In the genomic region with DNA sequence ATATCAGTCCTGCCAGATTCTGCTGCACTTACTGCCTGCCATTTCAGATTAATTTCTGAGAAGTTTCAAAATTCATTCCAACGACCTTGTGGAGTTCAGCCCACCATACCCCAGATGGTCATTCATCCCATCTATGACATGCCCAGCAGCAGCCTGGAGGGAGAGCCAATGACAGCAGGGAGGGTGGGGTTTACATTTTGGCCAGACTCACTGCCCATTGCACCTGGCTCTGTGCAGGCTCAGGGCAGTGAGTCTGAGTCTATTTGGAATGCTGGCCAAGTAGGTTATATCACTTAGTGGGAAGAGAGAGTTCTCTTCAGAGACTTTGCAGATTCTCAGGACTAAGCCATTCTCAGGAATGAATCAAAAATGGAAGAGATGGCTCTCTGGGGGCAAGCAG, we compare ENCODE assay signal across 29 cellular contexts.
"Had no signal": no experiment of that assay in that cellular context is flagged by ENCODE, and none has a peak within 500 bp of the region (broad histone marks: within the 10 kb centered on the region; RNA-seq: fewer than 3 reads in every experiment).

No MANE protein-coding gene starts in this region.

- H3K4me1 Mint-ChIP-seq: activated CD4-positive, alpha-beta memory T cell treated with anti-CD3 and anti-CD28 coated beads, Interleukin-2, amount 10 ng/mL, durations not matched to agents 7 days and 5 days; activated naive CD4-positive, alpha-beta T cell treated with anti-CD3 and anti-CD28 coated beads, Interleukin-2, amount 50 U/mL, for 24 hours; activated naive CD8-positive, alpha-beta T cell treated with anti-CD3 and anti-CD28 coated beads, Interleukin-2, amount 10 ng/mL, durations not matched to agents 7 days and 5 days had no signal

- H3K9me3 Mint-ChIP-seq: activated CD4-positive, alpha-beta memory T cell treated with anti-CD3 and anti-CD28 coated beads, Interleukin-2, amount 10 ng/mL, durations not matched to agents 7 days and 5 days; activated naive CD4-positive, alpha-beta T cell treated with anti-CD3 and anti-CD28 coated beads, Interleukin-2, amount 50 U/mL, for 24 hours; activated naive CD8-positive, alpha-beta T cell treated with anti-CD3 and anti-CD28 coated beads, Interleukin-2, amount 10 ng/mL, durations not matched to agents 7 days and 5 days; activated T-cell treated with anti-CD3 and anti-CD28 coated beads, Interleukin-2, amount 50 U/mL, for 24 hours; activated T-helper 2 cell treated with anti-CD3 and anti-CD28 coated beads, Interferon-gamma antibody, Interleukin-2, Interleukin-4, amounts not matched to agents 10 μg/mL and 5 μg/mL and 100 μg/mL, durations not matched to agents 14 hours and 24 hours and 36 hours had no signal

- H3K4me3 Mint-ChIP-seq: activated CD4-positive, alpha-beta memory T cell treated with anti-CD3 and anti-CD28 coated beads, Interleukin-2, amount 10 ng/mL, durations not matched to agents 7 days and 5 days; activated naive CD4-positive, alpha-beta T cell treated with anti-CD3 and anti-CD28 coated beads, Interleukin-2, amount 50 U/mL, for 24 hours; activated naive CD8-positive, alpha-beta T cell treated with anti-CD3 and anti-CD28 coated beads, Interleukin-2, amount 10 ng/mL, durations not matched to agents 7 days and 5 days; activated T-cell treated with anti-CD3 and anti-CD28 coated beads, Interleukin-2, amount 50 U/mL, for 24 hours had no signal

- DNase-seq: activated CD4-positive, alpha-beta memory T cell treated with anti-CD3 and anti-CD28 coated beads, Interleukin-2, amount 10 ng/mL, durations not matched to agents 7 days and 5 days; activated CD4-positive, alpha-beta T cell treated with anti-CD3 and anti-CD28 coated beads for 1 hour; activated CD4-positive, alpha-beta T cell treated with anti-CD3 and anti-CD28 coated beads for 48 hours; activated CD4-positive, CD25-positive, alpha-beta regulatory T cell; activated gamma-delta T cell; activated naive CD4-positive, alpha-beta T cell treated with Interleukin-2 at 50 U/mL for 16 hours; activated naive CD8-positive, alpha-beta T cell treated with anti-CD3 and anti-CD28 coated beads, Interleukin-2, amount 10 ng/mL, durations not matched to agents 7 days and 5 days; activated T-cell treated with anti-CD3 and anti-CD28 coated beads, Interleukin-2, amount 50 U/mL, for 24 hours; amygdala; Kasumi-1; KG1; MG63; NCI-H1048; NCI-H1105 treated with DMSO at 0.1 percent for 48 hours; NCI-H1436; NCI-H1694; NCI-H2029; NCI-H2107; NCI-H2171; NCI-H69; NCI-H82; NK-92 treated with Interleukin-12 subunit alpha and Interleukin-12 subunit beta, amount 100 ng/mL, for 24 hours; PC-9; Right ventricle myocardium superior; SW 1271; T1000; WERI-Rb-1 had no signal

- H3K27me3 Mint-ChIP-seq: activated CD4-positive, alpha-beta memory T cell treated with anti-CD3 and anti-CD28 coated beads, Interleukin-2, amount 10 ng/mL, durations not matched to agents 7 days and 5 days; activated naive CD4-positive, alpha-beta T cell treated with anti-CD3 and anti-CD28 coated beads, Interleukin-2, amount 50 U/mL, for 24 hours; activated T-cell treated with anti-CD3 and anti-CD28 coated beads, Interleukin-2, amount 50 U/mL, for 24 hours had no signal

- H3K27ac Mint-ChIP-seq: activated CD4-positive, alpha-beta memory T cell treated with anti-CD3 and anti-CD28 coated beads, Interleukin-2, amount 10 ng/mL, durations not matched to agents 7 days and 5 days; activated naive CD4-positive, alpha-beta T cell treated with anti-CD3 and anti-CD28 coated beads, Interleukin-2, amount 50 U/mL, for 24 hours; activated naive CD8-positive, alpha-beta T cell treated with anti-CD3 and anti-CD28 coated beads, Interleukin-2, amount 10 ng/mL, durations not matched to agents 7 days and 5 days; activated T-cell treated with anti-CD3 and anti-CD28 coated beads, Interleukin-2, amount 50 U/mL, for 24 hours; activated T-helper 2 cell treated with anti-CD3 and anti-CD28 coated beads, Interferon-gamma antibody, Interleukin-2, Interleukin-4, amounts not matched to agents 10 μg/mL and 5 μg/mL and 100 μg/mL, durations not matched to agents 14 hours and 24 hours and 36 hours had no signal
